ENCODE assay signal across 34 cellular contexts in genomic region chr1:57461405-57461804, GRCh38. TPM values are rescaled to one million over a fixed set of nuclear protein-coding genes. Genes with fewer than 3 reads are reported as not detected.
"Had no signal": no experiment of that assay in that cellular context is flagged by ENCODE, and none has a peak within 500 bp of the region (broad histone marks: within the 10 kb centered on the region; RNA-seq: fewer than 3 reads in every experiment).

No MANE protein-coding gene starts in this region.

- H3K27me3 Mint-ChIP-seq: activated CD4-positive, alpha-beta memory T cell treated with anti-CD3 and anti-CD28 coated beads, Interleukin-2, amount 10 ng/mL, durations not matched to agents 7 days and 5 days; activated CD4-positive, alpha-beta T cell treated with anti-CD3 and anti-CD28 coated beads, Interleukin-2, amount 10 ng/mL, durations not matched to agents 7 days and 5 days; activated CD8-positive, alpha-beta memory T cell treated with anti-CD3 and anti-CD28 coated beads, Interleukin-2, amount 10 ng/mL, durations not matched to agents 7 days and 5 days; central memory CD8-positive, alpha-beta T cell; progenitor cell of endocrine pancreas; stimulated activated naive B cell treated with anti-CD40 and anti-IgM and Interleukin-4, amounts not matched to agents 10 μg/mL and 1 μg/mL and 100 μg/mL, for 72 hours had no signal

- ATAC-seq: activated CD8-positive, alpha-beta memory T cell treated with anti-CD3 and anti-CD28 coated beads, Interleukin-2, amount 10 ng/mL, durations not matched to agents 7 days and 5 days; activated T-cell treated with anti-CD3 and anti-CD28 coated beads, Interleukin-2, amount 50 U/mL, for 72 hours; gastrocnemius medialis; left colon; natural killer cell; stimulated activated naive B cell treated with anti-CD40 and anti-IgM and Interleukin-4, amounts not matched to agents 10 μg/mL and 1 μg/mL and 100 μg/mL, for 72 hours; T-helper 17 cell; upper lobe of right lung; WTC11 had no signal

- H3K36me3 ChIP-seq: esophagus squamous epithelium, gastrocnemius medialis, neural progenitor cell, suprapubic skin, tibial artery, upper lobe of right lung had no signal

- H3K9me3 Mint-ChIP-seq: activated CD4-positive, alpha-beta memory T cell treated with anti-CD3 and anti-CD28 coated beads, Interleukin-2, amount 10 ng/mL, durations not matched to agents 7 days and 5 days; activated CD4-positive, alpha-beta T cell treated with anti-CD3 and anti-CD28 coated beads, Interleukin-2, amount 10 ng/mL, durations not matched to agents 7 days and 5 days; neural progenitor cell; WTC11 had no signal

- H3K9ac ChIP-seq: neural progenitor cell had no signal

- H3K4me2 ChIP-seq: hepatocyte, neural progenitor cell, smooth muscle cell had no signal

- H3K27ac ChIP-seq: epithelial cell of prostate, esophagus squamous epithelium, gastrocnemius medialis, hepatocyte, neural progenitor cell, suprapubic skin, tibial artery, upper lobe of right lung had no signal

- H3K4me1 Mint-ChIP-seq: activated CD4-positive, alpha-beta memory T cell treated with anti-CD3 and anti-CD28 coated beads, Interleukin-2, amount 10 ng/mL, durations not matched to agents 7 days and 5 days; activated CD4-positive, alpha-beta T cell treated with anti-CD3 and anti-CD28 coated beads, Interleukin-2, amount 10 ng/mL, durations not matched to agents 7 days and 5 days; activated CD8-positive, alpha-beta memory T cell treated with anti-CD3 and anti-CD28 coated beads, Interleukin-2, amount 10 ng/mL, durations not matched to agents 7 days and 5 days; central memory CD8-positive, alpha-beta T cell; natural killer cell; stimulated activated naive B cell treated with anti-CD40 and anti-IgM and Interleukin-4, amounts not matched to agents 10 μg/mL and 1 μg/mL and 100 μg/mL, for 72 hours; T-helper 17 cell; WTC11 had no signal

- H3K4me1 ChIP-seq: esophagus squamous epithelium, gastrocnemius medialis, suprapubic skin, tibial artery, upper lobe of right lung had no signal

- H2AFZ ChIP-seq: hepatocyte, neural progenitor cell had no signal

- H3K27ac Mint-ChIP-seq: activated CD4-positive, alpha-beta memory T cell treated with anti-CD3 and anti-CD28 coated beads, Interleukin-2, amount 10 ng/mL, durations not matched to agents 7 days and 5 days; activated CD4-positive, alpha-beta T cell treated with anti-CD3 and anti-CD28 coated beads, Interleukin-2, amount 10 ng/mL, durations not matched to agents 7 days and 5 days; activated CD8-positive, alpha-beta memory T cell treated with anti-CD3 and anti-CD28 coated beads, Interleukin-2, amount 10 ng/mL, durations not matched to agents 7 days and 5 days; activated naive CD8-positive, alpha-beta T cell; activated T-cell treated with anti-CD3 and anti-CD28 coated beads, Interleukin-2, amount 50 U/mL, for 72 hours; memory B cell; natural killer cell; neural progenitor cell; progenitor cell of endocrine pancreas; stimulated activated naive B cell treated with anti-CD40 and anti-IgM and Interleukin-4, amounts not matched to agents 10 μg/mL and 1 μg/mL and 100 μg/mL, for 72 hours; T-helper 17 cell; WTC11 had no signal

- H3K4me3 Mint-ChIP-seq: activated CD4-positive, alpha-beta memory T cell treated with anti-CD3 and anti-CD28 coated beads, Interleukin-2, amount 10 ng/mL, durations not matched to agents 7 days and 5 days; activated CD4-positive, alpha-beta T cell treated with anti-CD3 and anti-CD28 coated beads, Interleukin-2, amount 10 ng/mL, durations not matched to agents 7 days and 5 days; activated CD8-positive, alpha-beta memory T cell treated with anti-CD3 and anti-CD28 coated beads, Interleukin-2, amount 10 ng/mL, durations not matched to agents 7 days and 5 days; activated naive CD8-positive, alpha-beta T cell; activated T-cell treated with anti-CD3 and anti-CD28 coated beads, Interleukin-2, amount 50 U/mL, for 72 hours; central memory CD8-positive, alpha-beta T cell; memory B cell; natural killer cell; neural progenitor cell; stimulated activated naive B cell treated with anti-CD40 and anti-IgM and Interleukin-4, amounts not matched to agents 10 μg/mL and 1 μg/mL and 100 μg/mL, for 72 hours; T-helper 17 cell; WTC11 had no signal

- H3K79me2 ChIP-seq: hepatocyte had no signal

- H3K4me3 ChIP-seq: esophagus squamous epithelium, gastrocnemius medialis, hepatocyte, neural progenitor cell, smooth muscle cell, suprapubic skin, tibial artery, upper lobe of right lung had no signal

- H3K27me3 ChIP-seq: gastrocnemius medialis, neural progenitor cell, suprapubic skin, tibial artery, upper lobe of right lung had no signal

- H3K36me3 Mint-ChIP-seq: activated CD8-positive, alpha-beta memory T cell treated with anti-CD3 and anti-CD28 coated beads, Interleukin-2, amount 10 ng/mL, durations not matched to agents 7 days and 5 days; activated naive CD8-positive, alpha-beta T cell; memory B cell; natural killer cell; neural progenitor cell; stimulated activated naive B cell treated with anti-CD40 and anti-IgM and Interleukin-4, amounts not matched to agents 10 μg/mL and 1 μg/mL and 100 μg/mL, for 72 hours; WTC11 had no signal

- H3K9me3 ChIP-seq: esophagus squamous epithelium, gastrocnemius medialis, suprapubic skin, tibial artery, upper lobe of right lung had no signal

- DNase-seq: activated CD4-positive, alpha-beta memory T cell treated with anti-CD3 and anti-CD28 coated beads, Interleukin-2, amount 10 ng/mL, durations not matched to agents 7 days and 5 days; activated CD4-positive, alpha-beta T cell treated with anti-CD3 and anti-CD28 coated beads for 1 hour; activated CD4-positive, alpha-beta T cell treated with anti-CD3 and anti-CD28 coated beads, Interleukin-2, amount 10 ng/mL, durations not matched to agents 7 days and 5 days; activated CD8-positive, alpha-beta memory T cell treated with anti-CD3 and anti-CD28 coated beads, Interleukin-2, amount 10 ng/mL, durations not matched to agents 7 days and 5 days; activated effector memory CD4-positive, alpha-beta T cell treated with Interleukin-2 at 50 U/mL for 16 hours; activated naive CD4-positive, alpha-beta T cell treated with Interleukin-2 at 50 U/mL for 16 hours; activated T-cell treated with anti-CD3 and anti-CD28 coated beads, Interleukin-2, amount 50 U/mL, for 72 hours; anterior cingulate cortex; dermis blood vessel endothelial cell; effector CD4-positive, alpha-beta T cell; esophagus squamous epithelium; gastrocnemius medialis; kidney; left colon; natural killer cell; retina; stimulated activated CD4-positive, alpha-beta T cell treated with anti-CD3 and anti-CD28 coated beads, Interleukin-2, amount 100 ng/mL, for 24 hours; stimulated activated naive B cell treated with anti-CD40 and anti-IgM and Interleukin-4, amounts not matched to agents 10 μg/mL and 1 μg/mL and 100 μg/mL, for 72 hours; T-helper 17 cell; T1000; tibial artery; upper lobe of right lung had no signal

RNA-seq across cellular contexts. Expression of gene DAB1, which starts 37.5 kb away (rescaled TPM):
- total RNA-seq: bronchial epithelial cell, dermis blood vessel endothelial cell, osteoblast had no signal
